2 cellular contexts compared by ENCODE assay signal in genomic region chr17:46842835-46843234, GRCh38.
TF ChIP-seq lines count a peak whose summit lies in the region.

No MANE protein-coding gene starts in this region.

TF ChIP-seq in HCT116, 20 proteins besides CTCF, POLR2A, EP300 and RAD21:
- TF ChIP-seq POLR2AphosphoS5 (IDR thresholded peaks at IDR 0.05; ENCODE audit: low read depth, low read length) (no peak), TCF7L2 (IDR thresholded peaks at IDR 0.05; ENCODE audit: borderline replicate concordance, extremely low read depth, insufficient read depth, insufficient read length) (no peak), SIN3A (IDR thresholded peaks at IDR 0.05; ENCODE audit: low read depth) (no peak), CBX3 (IDR thresholded peaks at IDR 0.05; ENCODE audit: low read depth) (peak; percentile 92), EZH2 (IDR thresholded peaks at IDR 0.05) (no peak), ZFX (IDR thresholded peaks at IDR 0.05) (no peak)

TF ChIP-seq in GM12878, 131 proteins besides CTCF, POLR2A, EP300 and RAD21:
- TF ChIP-seq USF1 (IDR thresholded peaks at IDR 0.05; ENCODE audit: borderline replicate concordance, extremely low read length, insufficient read depth, low read depth, low read length) (no peak), CBX5 (IDR thresholded peaks at IDR 0.05; ENCODE audit: low read depth) (0 out of 2 replicates have a peak, but pooled peaks have one; percentile 62)
